Comparison of ENCODE assay signal across 8 cellular contexts in the genomic region with DNA sequence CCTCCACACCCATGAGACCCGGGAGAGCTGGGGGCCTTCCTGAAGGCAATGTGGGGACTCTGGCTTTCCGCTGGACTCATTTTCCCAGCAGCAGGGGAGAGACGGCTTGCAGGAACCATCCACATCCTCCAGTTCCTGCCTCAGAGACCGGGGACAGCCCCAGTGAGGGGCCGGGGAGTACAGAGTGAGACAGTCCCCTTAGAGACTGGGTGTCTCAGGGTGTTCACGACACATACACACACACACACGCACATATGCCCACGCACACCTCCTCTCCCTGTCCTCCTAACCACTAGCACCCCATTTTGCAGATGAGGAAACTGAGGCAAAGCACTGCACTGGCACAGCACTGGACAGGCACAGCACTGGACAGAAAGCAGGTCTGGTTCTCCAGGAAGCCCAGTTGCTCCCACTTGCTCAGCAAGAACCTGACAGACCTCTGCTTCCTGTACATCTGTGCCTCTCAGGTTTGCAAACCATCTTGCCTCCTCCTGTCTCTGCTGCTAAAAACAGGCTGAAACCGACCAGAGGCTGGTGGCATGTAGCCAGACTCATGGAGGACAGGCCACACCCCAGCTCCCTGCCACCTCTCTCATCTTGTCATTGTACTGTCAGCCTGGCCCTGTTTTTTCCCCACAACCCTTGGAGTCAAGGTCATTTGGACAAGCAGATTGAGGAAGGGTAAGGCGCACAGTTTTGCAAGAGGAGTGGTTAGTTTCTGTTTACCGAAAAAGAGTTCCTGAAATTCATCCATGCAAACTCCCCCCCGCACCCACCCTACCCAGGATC. TPM values are rescaled to one million over a fixed set of nuclear protein-coding genes. Genes with fewer than 3 reads are reported as not detected.
DNase-seq lines count a peak whose midpoint lies in the region; ATAC-seq, FAIRE-seq and TF ChIP-seq lines count a peak whose summit lies in the region.

No MANE protein-coding gene starts in this region.

- H3K4me1 Mint-ChIP-seq in Caco-2 (ENCODE audit: low read depth, unreplicated experiment), result peaks cover 15% of the 10 kb centered on the region

- H3K27ac Mint-ChIP-seq in Caco-2 (ENCODE audit: unreplicated experiment), result peak overlapping the region; percentile 58

- POLR2A ChIA-PET in Caco-2 (lab: Charles Lee), result no interaction called here

- no peaks in the 10 kb centered on the region for H3K27me3 Mint-ChIP-seq in Caco-2 (ENCODE audit: insufficient read depth, unreplicated experiment)

- FAIRE-seq in frontal cortex (lab: Jason Lieb, UNC), result no peak

- no TSS peak for BruUV-seq in Caco-2 (replicated peaks; lab: Mats Ljungman, UMichigan)

- TF ChIP-seq CTCF in Caco-2 (IDR thresholded peaks at IDR 0.05; ENCODE audit: insufficient read depth in 1 of 2, low read depth in 1 of 2, low read length in 1 of 2, severe bottlenecking in 1 of 2, unreplicated experiment in 1 of 2), result no peak
- TF ChIP-seq CTCF in HL-60 (IDR thresholded peaks at IDR 0.05; ENCODE audit: insufficient read depth, low read length), result no peak
- TF ChIP-seq CTCF in vagina (IDR thresholded peaks at IDR 0.05), result no peak

- H3K4me3 Mint-ChIP-seq in Caco-2 (ENCODE audit: unreplicated experiment), result no peak overlapping the region

- DNase-seq in Caco-2, result no peak
- DNase-seq in HL-60 (ENCODE audit: low read depth in 1 of 2, low spot score in 1 of 2), result peak in 1 of 2 experiments; percentile 97
- DNase-seq in T-helper 2 cell, result peak in 4 of 5 experiments; percentile 33 to 87 (median 64)
- DNase-seq in central memory CD4-positive, alpha-beta T cell, result peak; percentile 83
- DNase-seq in vagina (ENCODE audit: extremely low spot score in 2 of 2), result no peak
- no peak for DNase-seq in frontal cortex (ENCODE audit: low spot score in 2 of 2)

- H3K36me3 ChIP-seq in Caco-2 (ENCODE audit: control insufficient read depth, insufficient read depth, low read length), result no peaks in the 10 kb centered on the region
- no peaks in the 10 kb centered on the region for H3K36me3 ChIP-seq in muscle layer of duodenum (ENCODE audit: control insufficient read depth in 1 of 2, insufficient read depth in 2 of 2, low read length in 2 of 2)
- H3K36me3 ChIP-seq in vagina, result no peaks in the 10 kb centered on the region

- CTCF ChIA-PET in Caco-2 (lab: Charles Lee), result interaction anchor here (1.5 kb wide), 1 partner anchor 19 kb away, joined by 4 read pairs; no protein-coding TSS in a partner anchor

- intact Hi-C loops in Caco-2 (cut with micrococcal nuclease; ENCODE audit: unreplicated experiment) (loop anchor here (2.0 kb wide), 1 partner anchor 45 kb away; a partner anchor contains a TSS), vagina (cut with DNase I) (no loop called here)

- H3K36me3 Mint-ChIP-seq in Caco-2 (ENCODE audit: insufficient read depth, unreplicated experiment), result no peaks in the 10 kb centered on the region

- ATAC-seq in GM19463 (IDR thresholded peaks at IDR 0.05; ENCODE audit: unreplicated experiment), result peak; percentile 37

- H3K4me3 ChIP-seq in Caco-2 (ENCODE audit: low read depth, low read length) (no peak overlapping the region), HL-60 (replicated peaks; ENCODE audit: insufficient read depth, low read length) (no peak overlapping the region), muscle layer of duodenum (ENCODE audit: low read depth in 1 of 2, low read length in 2 of 2) (peak overlapping the region in 1 of 2 donors; percentile 26), vagina (peak overlapping the region in 1 of 2 donors; percentile 11)

- H3K27me3 ChIP-seq in Caco-2 (replicated peaks; ENCODE audit: control insufficient read depth, insufficient read depth, low read length) (no peaks in the 10 kb centered on the region), HL-60 (ENCODE audit: insufficient read depth, poor library complexity, severe bottlenecking) (no peaks in the 10 kb centered on the region), muscle layer of duodenum (ENCODE audit: low read depth, low read length) (no peaks in the 10 kb centered on the region), vagina (no peaks in the 10 kb centered on the region)

- H3K27ac ChIP-seq in HL-60 (replicated peaks) (peak overlapping the region; percentile 85), muscle layer of duodenum (ENCODE audit: low read length) (peak overlapping the region; percentile 67), vagina (peak overlapping the region; percentile 86)

- H3K4me1 ChIP-seq in Caco-2 (peaks cover 16% of the 10 kb centered on the region), muscle layer of duodenum (ENCODE audit: control insufficient read depth in 1 of 2, insufficient read depth in 2 of 2, low read length in 2 of 2) (peaks cover 23 to 32% of the 10 kb centered on the region in 2 donors), vagina (peaks cover 46% of the 10 kb centered on the region)

- no peaks in the 10 kb centered on the region for H3K9me3 ChIP-seq in Caco-2
- no peaks in the 10 kb centered on the region for H3K9me3 ChIP-seq in muscle layer of duodenum (ENCODE audit: control insufficient read depth in 1 of 2, low read length in 2 of 2)
- H3K9me3 ChIP-seq in vagina, result no peaks in the 10 kb centered on the region

- peaks cover 3% of the 10 kb centered on the region for H3K9me3 Mint-ChIP-seq in Caco-2 (ENCODE audit: unreplicated experiment)

- TF ChIP-seq POLR2A in vagina (IDR thresholded peaks at IDR 0.05), result no peak

RNA-seq across cellular contexts. Expression of a gene that starts 8.0 kb away (rescaled TPM):
- not detected in 2 replicates for total RNA-seq in Caco-2 (2022)
- 0.49 TPM for total RNA-seq in vagina
- total RNA-seq in frontal cortex, result not detected

RNA-seq across cellular contexts. Expression of a gene that starts 45.7 kb away (rescaled TPM):
- total RNA-seq in Caco-2 (2022) (41.9 and 44.0 TPM in 2 replicates), vagina (96.5 TPM), frontal cortex (2.0 TPM)

Comparison
In these comparisons a context has a peak if more than half of its experiments do, and no peak if none do; other contexts are left out.
1. DNase-seq: peak in T-helper 2 cell (4 of 5) and central memory CD4-positive, alpha-beta T cell (single experiment); none in Caco-2 (0 of 2), vagina (0 of 2) and frontal cortex (0 of 2).
2. RNA of a gene that starts 45.7 kb away (total RNA-seq): 96.5 TPM in vagina (single experiment) and 41.9 to 44.0 TPM in Caco-2; 2.0 TPM in frontal cortex (single experiment); every median in the first group is over 10 times any median in the second.
3. Peak in every context shown above with its lines, with median percentiles within 50 percentile points of each other: H3K27ac ChIP-seq.